Comparison of ENCODE assay signal across 17 cellular contexts in genomic region chr2:102271844-102272243, GRCh38. TPM values are rescaled to one million over a fixed set of nuclear protein-coding genes. Genes with fewer than 3 reads are reported as not detected.
A peak's percentile ranks its signal among the peaks of the same experiment; 100 is the strongest.
DNase-seq lines count a peak whose midpoint lies in the region; ATAC-seq, FAIRE-seq and TF ChIP-seq lines count a peak whose summit lies in the region.
"Had no signal": no experiment of that assay in that cellular context is flagged by ENCODE, and none has a peak within 500 bp of the region (broad histone marks: within the 10 kb centered on the region; RNA-seq: fewer than 3 reads in every experiment).

No MANE protein-coding gene starts in this region.

- intact Hi-C loops in endothelial cell of umbilical vein (cut with micrococcal nuclease): loop anchor here (2.0 kb wide), 1 partner anchor 33 kb away; no protein-coding TSS in a partner anchor

- H3K9me3 Mint-ChIP-seq in T-helper 2 cell treated with Interferon-gamma antibody and Interleukin-4, amounts not matched to agents 5 μg/mL and 100 μg/mL, for 36 hours: peaks cover 11% of the 10 kb centered on the region

- peak overlapping the region; percentile 16 for H3K4me2 ChIP-seq in endothelial cell of umbilical vein (ENCODE audit: insufficient read depth, low read length)

- no peak for TF ChIP-seq POLR2A in endothelial cell of umbilical vein (IDR thresholded peaks at IDR 0.05; ENCODE audit: low read depth, low read length)

- H3K9ac ChIP-seq in endothelial cell of umbilical vein (replicated peaks; ENCODE audit: extremely low read depth, insufficient read depth, low read length): peak overlapping the region; percentile 26

- H3K4me1 Mint-ChIP-seq in T-helper 2 cell treated with Interferon-gamma antibody and Interleukin-4, amounts not matched to agents 5 μg/mL and 100 μg/mL, for 36 hours (ENCODE audit: low read depth): peaks cover 42% of the 10 kb centered on the region

- TF ChIP-seq CTCF in endothelial cell of umbilical vein (IDR thresholded peaks at IDR 0.05; ENCODE audit: extremely low read depth in 1 of 2, insufficient read depth in 1 of 2, low read depth in 1 of 2, low read length in 2 of 2): no peak

- FAIRE-seq in endothelial cell of umbilical vein (lab: Jason Lieb, UNC): peak; percentile 56
- FAIRE-seq: HepG2, pancreas had no signal

- H3K4me3 Mint-ChIP-seq in T-helper 2 cell treated with Interferon-gamma antibody and Interleukin-4, amounts not matched to agents 5 μg/mL and 100 μg/mL, for 36 hours: peak overlapping the region; percentile 40
- H3K4me3 Mint-ChIP-seq: stimulated activated memory B cell treated with anti-CD40 and anti-IgM and Interleukin-4, amounts not matched to agents 10 μg/mL and 1 μg/mL and 100 μg/mL, for 72 hours had no signal

- no peaks in the 10 kb centered on the region for H3K27me3 Mint-ChIP-seq in T-helper 2 cell treated with Interferon-gamma antibody and Interleukin-4, amounts not matched to agents 5 μg/mL and 100 μg/mL, for 36 hours (ENCODE audit: low read depth)

- POLR2A ChIA-PET in endothelial cell of umbilical vein (lab: Charles Lee): no interaction called here

- no peaks in the 10 kb centered on the region for H3K36me3 ChIP-seq in endothelial cell of umbilical vein (ENCODE audit: control insufficient read depth in 2 of 2, extremely low read depth in 1 of 2, insufficient read depth in 2 of 2, low read length in 2 of 2)
- H3K36me3 ChIP-seq: pancreas had no signal

- no peak overlapping the region for H3K4me3 ChIP-seq in endothelial cell of umbilical vein (replicated peaks in 1 of 3; ENCODE audit: insufficient read depth in 1 of 3, low read depth in 1 of 3, low read length in 3 of 3)
- H3K4me3 ChIP-seq: pancreas had no signal

- no peak overlapping the region for H3K27ac ChIP-seq in endothelial cell of umbilical vein (ENCODE audit: insufficient read depth, low read depth, low read length)
- H3K27ac ChIP-seq: pancreas had no signal

- no peak for ATAC-seq in HG03280 (IDR thresholded peaks at IDR 0.05; ENCODE audit: unreplicated experiment)
- ATAC-seq in HG03520 (IDR thresholded peaks at IDR 0.05; ENCODE audit: unreplicated experiment): no peak
- ATAC-seq: HepG2; left cardiac atrium; pancreas; stimulated activated memory B cell treated with anti-CD40 and anti-IgM and Interleukin-4, amounts not matched to agents 10 μg/mL and 1 μg/mL and 100 μg/mL, for 72 hours had no signal

- no peaks in the 10 kb centered on the region for H3K79me2 ChIP-seq in endothelial cell of umbilical vein (ENCODE audit: control insufficient read depth, insufficient read depth, low read length)

- H3K9me3 ChIP-seq in endothelial cell of umbilical vein (replicated peaks; ENCODE audit: control insufficient read depth, insufficient read depth, low read length): no peaks in the 10 kb centered on the region
- H3K9me3 ChIP-seq: pancreas had no signal

- CTCF ChIA-PET in endothelial cell of umbilical vein (lab: Charles Lee): interaction anchor here (0.6 to 3.2 kb wide), 6 partner anchors 10 to 250 kb away, joined by 3 to 19 read pairs (median 8); no protein-coding TSS in a partner anchor

- peak; percentile 15 to 30 for DNase-seq in AML-193 (lab: John Stamatoyannopoulos, UW)
- DNase-seq in ELR (ENCODE audit: low read depth): peak; percentile 17
- DNase-seq in T-helper 2 cell treated with Interferon-gamma antibody and Interleukin-4, amounts not matched to agents 5 μg/mL and 100 μg/mL, for 36 hours (ENCODE audit: low spot score): no peak
- peak; percentile 15 for DNase-seq in endothelial cell of umbilical vein (ENCODE audit: low read depth, low spot score)
- no peak for DNase-seq in NCI-H2029 (lab: John Stamatoyannopoulos, UW)
- DNase-seq: activated T-cell treated with anti-CD3 and anti-CD28 coated beads, Interleukin-2, amount 50 U/mL, for 1 hour; hippocampal formation; left cardiac atrium; NCI-H1417 treated with DMSO at 0.1 percent for 48 hours; NCI-H226; pancreas had no signal

- H3K27me3 ChIP-seq in endothelial cell of umbilical vein (ENCODE audit: control insufficient read depth in 2 of 2, insufficient read depth in 2 of 2, low read length in 2 of 2): no peaks in the 10 kb centered on the region
- H3K27me3 ChIP-seq: pancreas had no signal

- peak overlapping the region; percentile 24 for H3K27ac Mint-ChIP-seq in T-helper 2 cell treated with Interferon-gamma antibody and Interleukin-4, amounts not matched to agents 5 μg/mL and 100 μg/mL, for 36 hours
- H3K27ac Mint-ChIP-seq: stimulated activated memory B cell treated with anti-CD40 and anti-IgM and Interleukin-4, amounts not matched to agents 10 μg/mL and 1 μg/mL and 100 μg/mL, for 72 hours had no signal

- peaks cover 8% of the 10 kb centered on the region for H3K36me3 Mint-ChIP-seq in T-helper 2 cell treated with Interferon-gamma antibody and Interleukin-4, amounts not matched to agents 5 μg/mL and 100 μg/mL, for 36 hours (ENCODE audit: low read depth)
- H3K36me3 Mint-ChIP-seq: stimulated activated memory B cell treated with anti-CD40 and anti-IgM and Interleukin-4, amounts not matched to agents 10 μg/mL and 1 μg/mL and 100 μg/mL, for 72 hours had no signal

- H3K9me1 ChIP-seq in endothelial cell of umbilical vein (replicated peaks; ENCODE audit: control insufficient read depth, extremely low read depth, insufficient read depth, low read length): no peaks in the 10 kb centered on the region

- no peaks in the 10 kb centered on the region for H4K20me1 ChIP-seq in endothelial cell of umbilical vein (replicated peaks; ENCODE audit: control insufficient read depth, extremely low read depth, insufficient read depth, low read length)

- dilution Hi-C loops in endothelial cell of umbilical vein (cut with MboI; ENCODE audit: extremely low pct_ligation_motif_present, low sequenced_read_pairs): no loop called here

- no TSS peak for BruUV-seq in endothelial cell of umbilical vein (replicated peaks; lab: Mats Ljungman, UMichigan)

- peak overlapping the region; percentile 65 for H2AFZ ChIP-seq in endothelial cell of umbilical vein (ENCODE audit: low read depth, low read length)

- peaks cover 7% of the 10 kb centered on the region for H3K4me1 ChIP-seq in endothelial cell of umbilical vein (ENCODE audit: control insufficient read depth, extremely low read depth, insufficient read depth, low read length)
- H3K4me1 ChIP-seq: pancreas had no signal

TF ChIP-seq in endothelial cell of umbilical vein, 7 proteins besides CTCF, POLR2A, EP300 and RAD21:
- TF ChIP-seq JUN (IDR thresholded peaks at IDR 0.05; ENCODE audit: borderline replicate concordance, insufficient read depth, insufficient read length, low read depth) (no peak), FOS (IDR thresholded peaks at IDR 0.05; ENCODE audit: borderline replicate concordance, insufficient read depth, low read length) (no peak), EZH2 (IDR thresholded peaks at IDR 0.05; ENCODE audit: borderline replicate concordance, low read depth, low read length, severe bottlenecking) (no peak), POLR2AphosphoS5 (IDR thresholded peaks at IDR 0.05; ENCODE audit: insufficient read depth, low read depth, low read length) (no peak), GATA2 (IDR thresholded peaks at IDR 0.05; ENCODE audit: insufficient read depth, insufficient read length, low read depth, low read length) (no peak), MYC (IDR thresholded peaks at IDR 0.05; ENCODE audit: low read depth, low read length) (no peak), MAX (IDR thresholded peaks at IDR 0.05; ENCODE audit: insufficient read depth, insufficient read length) (no peak)

RNA-seq across cellular contexts. Expression of gene IL1RL1, which starts 39.5 kb away (rescaled TPM):
- 44.0 and 55.1 TPM in 2 replicates for total RNA-seq in endothelial cell of umbilical vein
- polyA plus RNA-seq in endothelial cell of umbilical vein: 27.9 and 32.2 TPM in 2 replicates
- 40.5 and 47.5 TPM in 2 replicates for polyA plus RNA-seq in endothelial cell of umbilical vein (2011; cell fraction: cytosol; rRNA removed)
- 145 and 226 TPM in 2 replicates for polyA plus RNA-seq in endothelial cell of umbilical vein (2011; cell fraction: nucleus; rRNA removed)
- 465 and 806 TPM in 2 replicates for polyA plus RNA-seq in endothelial cell of umbilical vein (2012)
- polyA minus RNA-seq in endothelial cell of umbilical vein: 62.5 and 92.4 TPM in 2 replicates
- polyA minus RNA-seq in endothelial cell of umbilical vein (2011; cell fraction: cytosol; rRNA and poly(A)+ RNA removed): 0.31 TPM
- 98.2 and 183 TPM in 2 replicates for polyA minus RNA-seq in endothelial cell of umbilical vein (2011; cell fraction: nucleus; rRNA and poly(A)+ RNA removed)
- total RNA-seq: H4 had no signal
- polyA plus RNA-seq: BJ had no signal

Comparison
In these comparisons a context has a peak if more than half of its experiments do, and no peak if none do; other contexts are left out.
1. DNase-seq: peak in AML-193 (2 of 2), ELR (single experiment) and endothelial cell of umbilical vein (single experiment); none in T-helper 2 cell treated with Interferon-gamma antibody and Interleukin-4, amounts not matched to agents 5 μg/mL and 100 μg/mL, for 36 hours (single experiment) and NCI-H2029 (single experiment).